18 cellular contexts compared by ENCODE assay signal in the genomic region with DNA sequence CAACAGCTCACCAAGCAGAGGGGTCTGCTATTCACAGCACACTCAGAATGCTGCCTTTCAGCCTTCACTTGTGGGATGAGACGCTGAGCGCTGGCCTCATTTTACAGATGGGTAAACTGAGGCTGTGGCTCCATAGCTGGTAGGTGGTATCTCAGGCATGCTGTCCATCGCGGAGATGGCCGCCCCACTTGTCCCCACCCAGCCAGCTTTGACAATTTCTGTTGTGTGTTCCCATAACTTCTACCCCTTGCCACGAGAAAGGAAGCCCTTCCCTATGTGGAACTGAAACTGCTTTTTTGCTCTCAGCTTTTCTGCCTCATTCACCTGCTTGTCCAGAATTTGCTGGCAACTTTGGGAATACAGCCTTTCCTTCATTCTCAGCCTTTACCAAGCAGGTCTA. TPM values are rescaled to one million over a fixed set of nuclear protein-coding genes. Genes with fewer than 3 reads are reported as not detected.
DNase-seq lines count a peak whose midpoint lies in the region; ATAC-seq and TF ChIP-seq lines count a peak whose summit lies in the region.
"Had no signal": no experiment of that assay in that cellular context is flagged by ENCODE, and none has a peak within 500 bp of the region (broad histone marks: within the 10 kb centered on the region; RNA-seq: fewer than 3 reads in every experiment).

No MANE protein-coding gene starts in this region.

- TF ChIP-seq CTCF in 22Rv1 (IDR thresholded peaks at IDR 0.05) = no peak
- TF ChIP-seq CTCF in esophagus muscularis mucosa (IDR thresholded peaks at IDR 0.05) = no peak
- TF ChIP-seq CTCF in gastrocnemius medialis (IDR thresholded peaks at IDR 0.05 in 4 of 5, conservative IDR thresholded peaks at IDR 0.05 in 1 of 5) = no peak

- H3K27ac ChIP-seq in 22Rv1 (peak overlapping the region; percentile 53), esophagus muscularis mucosa (replicated peaks in 1 of 4) (peak overlapping the region; percentile 61 to 79 (median 66)), gastrocnemius medialis (peak overlapping the region; percentile 87 to 98 (median 95))

- H3K9me3 ChIP-seq in esophagus muscularis mucosa (no peaks in the 10 kb centered on the region), gastrocnemius medialis (no peaks in the 10 kb centered on the region)

- intact Hi-C loops in esophagus muscularis mucosa (cut with DNase I) (loop anchor here (2.0 to 10.0 kb wide), 4 partner anchors 223 to 485 kb away; partner anchors contain the start of genes CLDN25 and ZW10), gastrocnemius medialis (cut with DNase I; ENCODE audit: low total_unique reads) (loop anchor here (5.0 kb wide), 2 partner anchors 263 to 363 kb away; no protein-coding TSS in a partner anchor)

- WGBS in esophagus muscularis mucosa = 73% methylated on average over 6 of the region's 6 CpGs

- in situ Hi-C loops in gastrocnemius medialis (cut with MboI; ENCODE audit: low sequenced_read_pairs in 4 of 4) = loop anchor here (5.0 to 25.0 kb wide), 4 partner anchors 223 to 373 kb away; partner anchors contain the start of gene USP28 (in 1 of the 4)

- ATAC-seq in gastrocnemius medialis = no peak
- no peak for ATAC-seq in GM18861 (IDR thresholded peaks at IDR 0.05; ENCODE audit: unreplicated experiment)
- ATAC-seq: activated T-helper 17 cell treated with anti-CD3 and anti-CD28 coated beads, Interleukin-2, amount 50 U/mL, for 72 hours had no signal

- H3K27me3 ChIP-seq in esophagus muscularis mucosa = peaks cover 0 to 17% (median 2%) of the 10 kb centered on the region in 4 donors
- H3K27me3 ChIP-seq in gastrocnemius medialis = no peaks in the 10 kb centered on the region

- TF ChIP-seq EP300 in esophagus muscularis mucosa (IDR thresholded peaks at IDR 0.05) = no peak

- DNase-seq in MV-4-11 (lab: John Stamatoyannopoulos, UW) (peak; percentile 20), esophagus muscularis mucosa (ENCODE audit: extremely low spot score) (no peak), gastrocnemius medialis (no peak), HK-2 (ENCODE audit: unreplicated experiment) (no peak), GDM1 (lab: John Stamatoyannopoulos, UW) (no peak), AML-193 (lab: John Stamatoyannopoulos, UW) (no peak)
- DNase-seq: Calu3; MM.1S; NCI-H187 treated with DMSO at 0.1 percent for 48 hours; NCI-H446; SHP77; stimulated activated naive CD8-positive, alpha-beta T cell treated with anti-CD3 and anti-CD28 coated beads, Interleukin-15, amount 100 ng/mL, for 72 hours had no signal

- H3K36me3 ChIP-seq in esophagus muscularis mucosa (peaks cover 6 to 22% (median 13%) of the 10 kb centered on the region in 4 donors), gastrocnemius medialis (no peaks in the 10 kb centered on the region)

- H3K4me1 ChIP-seq in esophagus muscularis mucosa = peaks cover 58 to 86% (median 64%) of the 10 kb centered on the region in 4 donors
- H3K4me1 ChIP-seq in gastrocnemius medialis = peaks cover 53 to 67% of the 10 kb centered on the region in 2 donors

- H3K4me3 ChIP-seq in esophagus muscularis mucosa (peak overlapping the region in 2 of 4 donors; percentile 4 to 45), gastrocnemius medialis (peak overlapping the region in 1 of 4 donors; percentile 13)
- H3K4me3 ChIP-seq: GM12878 had no signal

- TF ChIP-seq POLR2A in esophagus muscularis mucosa (IDR thresholded peaks at IDR 0.05; ENCODE audit: low read depth) (no peak), gastrocnemius medialis (IDR thresholded peaks at IDR 0.05) (no peak)

RNA-seq across cellular contexts. Expression of gene NNMT, which starts 36.1 kb away (rescaled TPM):
- total RNA-seq in esophagus muscularis mucosa (100 to 1,000 TPM in 3 of 4 donors, 10 to 100 TPM in 1; 88.9 to 599 (median 293) TPM), gastrocnemius medialis (100 to 1,000 TPM; 157 to 968 (median 541) TPM)
- total RNA-seq: activated T-helper 17 cell treated with anti-CD3 and anti-CD28 coated beads, Interleukin-2, amount 50 U/mL, for 72 hours; G401; GM12878; T-helper 1 cell treated with Interleukin-12 subunit alpha and Interleukin-12 subunit beta and Interleukin-4 antibody, amounts not matched to agents 30 ng/mL and 1 ng/mL, for 36 hours had no signal
